Comparison of ENCODE assay signal across 18 cellular contexts in the genomic region with DNA sequence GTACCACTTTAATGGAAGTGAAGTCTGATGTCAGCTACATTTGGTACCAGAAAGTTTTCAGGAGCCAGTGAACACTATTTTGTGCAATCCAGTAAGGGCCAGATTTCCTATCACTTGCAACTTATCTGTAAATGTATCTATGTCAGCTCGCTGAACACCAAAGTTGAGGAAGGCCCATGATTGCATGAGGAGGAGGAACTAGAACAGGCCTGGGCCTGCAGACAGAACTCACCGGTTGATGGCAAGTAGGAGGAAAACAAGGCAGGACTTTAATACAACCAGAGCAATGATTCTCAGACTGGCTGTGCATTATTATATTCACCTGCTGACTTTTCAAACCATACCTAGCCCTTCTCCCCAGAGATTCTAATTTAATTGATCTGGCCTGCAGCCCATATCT.
DNase-seq lines count a peak whose midpoint lies in the region; ATAC-seq, FAIRE-seq and TF ChIP-seq lines count a peak whose summit lies in the region.
"Had no signal": no experiment of that assay in that cellular context is flagged by ENCODE, and none has a peak within 500 bp of the region (broad histone marks: within the 10 kb centered on the region; RNA-seq: fewer than 3 reads in every experiment).

No MANE protein-coding gene starts in this region.

- H3K36me3 ChIP-seq in bronchial epithelial cell (ENCODE audit: control insufficient read depth, insufficient read depth, low read length) = no peaks in the 10 kb centered on the region
- no peaks in the 10 kb centered on the region for H3K36me3 ChIP-seq in neuron (ENCODE audit: insufficient read depth, low read length)
- H3K36me3 ChIP-seq: BLaER1 had no signal

- H3K27me3 ChIP-seq in bronchial epithelial cell (ENCODE audit: control insufficient read depth, insufficient read depth, low read length) (no peaks in the 10 kb centered on the region), neuron (ENCODE audit: insufficient read depth, low read length) (no peaks in the 10 kb centered on the region)
- H3K27me3 ChIP-seq: BLaER1 had no signal

- peaks cover 5% of the 10 kb centered on the region for H3K4me1 ChIP-seq in neuron (ENCODE audit: insufficient read depth, low read length)
- H3K4me1 ChIP-seq: BLaER1, Caco-2 had no signal

- H2AFZ ChIP-seq in neuron (ENCODE audit: low read depth, low read length) = peak overlapping the region; percentile 29
- H2AFZ ChIP-seq: GM23248 had no signal

- FAIRE-seq in bronchial epithelial cell (lab: Jason Lieb, UNC) = no peak
- FAIRE-seq: G401.6, GM12892 had no signal

- no peak overlapping the region for H3K4me3 ChIP-seq in bronchial epithelial cell (ENCODE audit: low read depth, low read length)
- H3K4me3 ChIP-seq in epithelial cell of esophagus (ENCODE audit: low read length) = no peak overlapping the region
- no peak overlapping the region for H3K4me3 ChIP-seq in neuron (ENCODE audit: low read length)
- no peak overlapping the region for H3K4me3 ChIP-seq in foreskin fibroblast (ENCODE audit: low read depth in 1 of 2, low read length in 2 of 2)
- H3K4me3 ChIP-seq: BLaER1, GM23248 had no signal

- no peak for TF ChIP-seq CTCF in bronchial epithelial cell (IDR thresholded peaks at IDR 0.05; ENCODE audit: insufficient read depth, low read length, severe bottlenecking)
- TF ChIP-seq CTCF in epithelial cell of esophagus (IDR thresholded peaks at IDR 0.05; ENCODE audit: insufficient read depth, low read depth, low read length, missing control alignments) = no peak
- TF ChIP-seq CTCF in foreskin fibroblast (IDR thresholded peaks at IDR 0.05; ENCODE audit: low read depth, low read length) = no peak

- in situ Hi-C loops in ACHN (cut with HindIII; ENCODE audit: low pct_ligation_motif_present, low pct_unique_long_range_greater_than_20kb, low sequenced_read_pairs) = no loop called here

- no peak for ATAC-seq in HG03469 (IDR thresholded peaks at IDR 0.05; ENCODE audit: unreplicated experiment)
- ATAC-seq: CD8-positive, alpha-beta T cell; HCT116 had no signal

- DNase-seq in bronchial epithelial cell (ENCODE audit: low read depth) (peak; percentile 58), epithelial cell of esophagus (ENCODE audit: low read depth) (peak; percentile 63), ureter (ENCODE audit: low spot score) (peak; percentile 43), ACHN (no peak), foreskin fibroblast (no peak)
- DNase-seq: Caco-2; CD4-positive, CD25-positive, alpha-beta regulatory T cell; CD8-positive, alpha-beta T cell; DMS153; DND-41; GM23248; H9 had no signal

- H3K9me3 ChIP-seq in neuron (ENCODE audit: low read length) = peaks cover 1% of the 10 kb centered on the region
- H3K9me3 ChIP-seq: BLaER1, Caco-2 had no signal

Comparison
In these comparisons a context has a peak if more than half of its experiments do, and no peak if none do; other contexts are left out.
1. DNase-seq: peak in bronchial epithelial cell (single experiment), epithelial cell of esophagus (single experiment) and ureter (single experiment); none in ACHN (single experiment) and foreskin fibroblast (0 of 2).